Comparison of ENCODE assay signal across 19 cellular contexts in the genomic region with DNA sequence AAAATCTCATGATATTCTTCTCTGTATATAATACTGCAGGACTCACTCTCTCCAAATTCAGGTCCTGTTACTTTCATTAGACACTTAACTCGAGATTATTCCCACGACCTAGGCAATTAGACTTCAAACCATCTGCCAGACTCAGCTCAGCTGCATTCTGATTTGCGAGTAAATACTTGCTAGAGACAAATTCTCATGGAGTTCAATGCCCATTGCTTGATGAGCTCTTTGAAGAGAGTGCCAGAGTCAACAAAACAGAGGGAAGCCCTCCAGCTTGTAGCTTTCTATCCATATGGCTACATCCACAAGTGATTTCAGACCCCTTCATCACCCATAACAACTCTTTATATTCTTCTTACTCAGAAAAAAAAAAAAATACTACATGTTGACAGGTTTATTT.
DNase-seq lines count a peak whose midpoint lies in the region; ATAC-seq lines count a peak whose summit lies in the region.
"Had no signal": no experiment of that assay in that cellular context is flagged by ENCODE, and none has a peak within 500 bp of the region (broad histone marks: within the 10 kb centered on the region; RNA-seq: fewer than 3 reads in every experiment).

No MANE protein-coding gene starts in this region.

- peak; percentile 56 for DNase-seq in DMS153 treated with DMSO at 0.1 percent for 48 hours (lab: John Stamatoyannopoulos, UW; ENCODE audit: unreplicated experiment)
- DNase-seq in NCI-H1417 treated with DMSO at 0.1 percent for 48 hours (lab: John Stamatoyannopoulos, UW): peak; percentile 48
- peak; percentile 93 for DNase-seq in NCI-H446 treated with DMSO at 0.1 percent for 48 hours (lab: John Stamatoyannopoulos, UW)
- DNase-seq in SHP77 treated with DMSO at 0.1 percent for 48 hours (lab: John Stamatoyannopoulos, UW): peak; percentile 63
- DNase-seq in NCI-H146 (lab: John Stamatoyannopoulos, UW): no peak
- no peak for DNase-seq in HPDE6-E6E7 (ENCODE audit: extremely low spot score)
- DNase-seq in NAMALWA (ENCODE audit: low spot score): no peak
- DNase-seq: activated CD4-positive, alpha-beta T cell treated with anti-CD3 and anti-CD28 coated beads for 4 hours; activated naive CD4-positive, alpha-beta T cell treated with anti-CD3 and anti-CD28 coated beads, Interleukin-2, amount 10 ng/mL, durations not matched to agents 7 days and 5 days; activated T-cell treated with anti-CD3 and anti-CD28 coated beads, Interleukin-2, amount 50 U/mL, for 4 hours; HCEC 1CT; mesendoderm; NCI-H526; small intestine; stimulated activated CD4-positive, alpha-beta T cell treated with anti-CD3 and anti-CD28 coated beads, Interleukin-2, amount 100 ng/mL, for 48 hours; stimulated activated naive B cell treated with anti-CD40 and anti-IgM and Interleukin-4, amounts not matched to agents 10 μg/mL and 1 μg/mL and 100 μg/mL, for 72 hours; T-helper 17 cell; uterus had no signal

- no peak for ATAC-seq in GM19351 (IDR thresholded peaks at IDR 0.05; ENCODE audit: unreplicated experiment)
- ATAC-seq: activated T-cell treated with anti-CD3 and anti-CD28 coated beads, Interleukin-2, amount 50 U/mL, for 4 hours; stimulated activated naive B cell treated with anti-CD40 and anti-IgM and Interleukin-4, amounts not matched to agents 10 μg/mL and 1 μg/mL and 100 μg/mL, for 72 hours; T-helper 17 cell had no signal

Comparison
In these comparisons a context has a peak if more than half of its experiments do, and no peak if none do; other contexts are left out.
1. DNase-seq: peak in DMS153 treated with DMSO at 0.1 percent for 48 hours (single experiment), NCI-H1417 treated with DMSO at 0.1 percent for 48 hours (single experiment), NCI-H446 treated with DMSO at 0.1 percent for 48 hours (single experiment) and SHP77 treated with DMSO at 0.1 percent for 48 hours (single experiment); none in NCI-H146 (single experiment), HPDE6-E6E7 (single experiment) and NAMALWA (single experiment).